In genomic region chr19:32040246-32040645, GRCh38 we compare ENCODE assay signal across 29 cellular contexts.
"Had no signal": no experiment of that assay in that cellular context is flagged by ENCODE, and none has a peak within 500 bp of the region (broad histone marks: within the 10 kb centered on the region; RNA-seq: fewer than 3 reads in every experiment).

No MANE protein-coding gene starts in this region.

- H3K4me1 Mint-ChIP-seq: stimulated activated memory B cell treated with anti-CD40 and anti-IgM and Interleukin-4, amounts not matched to agents 10 μg/mL and 1 μg/mL and 100 μg/mL, for 72 hours; stimulated activated naive CD8-positive, alpha-beta T cell treated with anti-CD3 and anti-CD28 coated beads, Interleukin-15, amount 100 ng/mL, for 72 hours had no signal

- H3K9me3 ChIP-seq: heart right ventricle, left lung, lower lobe of right lung, pancreas, prostate gland, spleen, tibial nerve, upper lobe of left lung, vagina had no signal

- DNase-seq: heart right ventricle; kidney glomerular epithelial cell; left cardiac atrium; left lung; lower lobe of right lung; mammary epithelial cell; mesenchymal stem cell; naive B cell; natural killer cell; nucleus accumbens; pancreas; posterior cingulate gyrus; retina; right cardiac atrium; spleen; stimulated activated CD4-positive, alpha-beta T cell treated with anti-CD3 and anti-CD28 coated beads, Interleukin-1b, Interleukin-23, amount 100 ng/mL, for 48 hours; stimulated activated CD4-positive, alpha-beta T cell treated with anti-CD3 and anti-CD28 coated beads, Interleukin-2, amount 100 ng/mL, for 48 hours; stimulated activated CD4-positive, alpha-beta T cell treated with anti-CD3 and anti-CD28 coated beads, Interleukin-4, amount 100 ng/mL, for 4 hours; stimulated activated CD8-positive, alpha-beta memory T cell treated with anti-CD3 and anti-CD28 coated beads, Interleukin-4, amount 100 ng/mL, for 48 hours; stimulated activated naive CD4-positive, alpha-beta T cell treated with Interleukin-2 at 50 U/mL for 16 hours; stimulated activated naive CD8-positive, alpha-beta T cell treated with anti-CD3 and anti-CD28 coated beads, Interleukin-15, amount 100 ng/mL, for 72 hours; substantia nigra; upper lobe of left lung had no signal

- H3K4me1 ChIP-seq: left lung, pancreas, prostate gland had no signal

- H3K36me3 ChIP-seq: heart right ventricle, left lung, lower lobe of right lung, pancreas, prostate gland, spleen, tibial nerve, upper lobe of left lung, vagina had no signal

- H3K9me3 Mint-ChIP-seq: natural killer cell; stimulated activated memory B cell treated with anti-CD40 and anti-IgM and Interleukin-4, amounts not matched to agents 10 μg/mL and 1 μg/mL and 100 μg/mL, for 72 hours; stimulated activated naive CD8-positive, alpha-beta T cell treated with anti-CD3 and anti-CD28 coated beads, Interleukin-15, amount 100 ng/mL, for 72 hours had no signal

- H3K4me3 Mint-ChIP-seq: naive B cell; natural killer cell; stimulated activated memory B cell treated with anti-CD40 and anti-IgM and Interleukin-4, amounts not matched to agents 10 μg/mL and 1 μg/mL and 100 μg/mL, for 72 hours; stimulated activated naive CD8-positive, alpha-beta T cell treated with anti-CD3 and anti-CD28 coated beads, Interleukin-15, amount 100 ng/mL, for 72 hours had no signal

- H3K27ac Mint-ChIP-seq: naive B cell; natural killer cell; stimulated activated memory B cell treated with anti-CD40 and anti-IgM and Interleukin-4, amounts not matched to agents 10 μg/mL and 1 μg/mL and 100 μg/mL, for 72 hours; stimulated activated naive CD8-positive, alpha-beta T cell treated with anti-CD3 and anti-CD28 coated beads, Interleukin-15, amount 100 ng/mL, for 72 hours had no signal

- H3K4me3 ChIP-seq: heart right ventricle, hepatocyte, left lung, lower lobe of right lung, pancreas, prostate gland, skin epidermis, spleen, tibial nerve, upper lobe of left lung, vagina had no signal

- H3K36me3 Mint-ChIP-seq: naive B cell; natural killer cell; stimulated activated memory B cell treated with anti-CD40 and anti-IgM and Interleukin-4, amounts not matched to agents 10 μg/mL and 1 μg/mL and 100 μg/mL, for 72 hours had no signal

- H3K27me3 Mint-ChIP-seq: stimulated activated memory B cell treated with anti-CD40 and anti-IgM and Interleukin-4, amounts not matched to agents 10 μg/mL and 1 μg/mL and 100 μg/mL, for 72 hours had no signal
